Comparison of ENCODE assay signal across 6 cellular contexts in genomic region chr22:43541022-43541421, GRCh38.
"Had no signal": no experiment of that assay in that cellular context is flagged by ENCODE, and none has a peak within 500 bp of the region (broad histone marks: within the 10 kb centered on the region; RNA-seq: fewer than 3 reads in every experiment).

No MANE protein-coding gene starts in this region.

- H3K27ac Mint-ChIP-seq: IgD-negative memory B cell had no signal

- H3K4me1 Mint-ChIP-seq: IgD-negative memory B cell had no signal

- H3K4me3 Mint-ChIP-seq: IgD-negative memory B cell had no signal

- ATAC-seq: HepG2, K562 had no signal

- DNase-seq: IMR-90, KBM-7, KG1 had no signal
